8 cellular contexts compared by ENCODE assay signal in the genomic region with DNA sequence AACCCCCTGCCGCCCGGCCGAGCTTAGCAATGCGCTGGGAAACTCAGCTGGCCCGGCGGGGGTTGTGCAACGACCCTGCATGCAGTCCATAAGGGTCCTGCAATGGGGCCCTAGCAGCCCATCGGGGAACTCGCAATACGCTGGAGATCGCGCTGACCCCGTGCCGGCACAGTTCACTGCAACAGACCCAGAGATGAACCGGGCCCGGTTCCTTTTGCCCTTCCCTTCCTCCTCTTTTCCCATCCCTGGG. TPM values are rescaled to one million over a fixed set of nuclear protein-coding genes. Genes with fewer than 3 reads are reported as not detected.
DNase-seq lines count a peak whose midpoint lies in the region; ATAC-seq, FAIRE-seq and TF ChIP-seq lines count a peak whose summit lies in the region.

No MANE protein-coding gene starts in this region.

- peaks cover 47% of the 10 kb centered on the region for H3K79me2 ChIP-seq in keratinocyte (ENCODE audit: control insufficient read depth, insufficient read depth, low read length)

- ATAC-seq in GM18873 (IDR thresholded peaks at IDR 0.05; ENCODE audit: low FRiP score, unreplicated experiment) (peak; percentile 8), HG03039 (IDR thresholded peaks at IDR 0.05; ENCODE audit: unreplicated experiment) (peak; percentile 4), thoracic aorta (ENCODE audit: insufficient number of reproducible peaks, low FRiP score, low read depth) (no peak)
- ATAC-seq in activated naive CD8-positive, alpha-beta T cell treated with anti-CD3 and anti-CD28 coated beads, Interleukin-2, amount 10 ng/mL, durations not matched to agents 7 days and 5 days (ENCODE audit: low read depth) = no peak

- H3K27ac ChIP-seq in keratinocyte (ENCODE audit: control insufficient read depth, insufficient read depth, low read length) (peak overlapping the region; percentile 98), thoracic aorta (peak overlapping the region; percentile 76 to 95)

- DNase-seq in activated naive CD8-positive, alpha-beta T cell treated with anti-CD3 and anti-CD28 coated beads, Interleukin-2, amount 10 ng/mL, durations not matched to agents 7 days and 5 days = no peak
- DNase-seq in keratinocyte (ENCODE audit: low read depth, low spot score) = no peak
- no peak for DNase-seq in thoracic aorta (ENCODE audit: low spot score)
- DNase-seq in activated effector memory CD4-positive, alpha-beta T cell treated with Interleukin-2 at 50 U/mL for 16 hours = no peak
- DNase-seq in NOMO-1 (lab: John Stamatoyannopoulos, UW; ENCODE audit: unreplicated experiment in 2 of 2) = no peak
- no peak for DNase-seq in NCI-H526 treated with DMSO at 0.1 percent for 48 hours (lab: John Stamatoyannopoulos, UW)

- FAIRE-seq in keratinocyte (lab: Jason Lieb, UNC) = no peak

- dilution Hi-C loops in keratinocyte (cut with MboI; ENCODE audit: extremely low pct_ligation_motif_present, low sequenced_read_pairs) = no loop called here

- H3K4me3 ChIP-seq in keratinocyte (ENCODE audit: control insufficient read depth in 2 of 3, extremely low read depth in 1 of 3, insufficient read depth in 2 of 3, low read depth in 1 of 3, low read length in 3 of 3) (peak overlapping the region; percentile 91 to 93 (median 91)), thoracic aorta (peak overlapping the region; percentile 92)

- H3K36me3 ChIP-seq in keratinocyte (ENCODE audit: control insufficient read depth in 2 of 2, extremely low read depth in 1 of 2, insufficient read depth in 2 of 2, low read length in 2 of 2) (peaks cover 22 to 23% of the 10 kb centered on the region in 2 experiments), thoracic aorta (peaks cover 22% of the 10 kb centered on the region)

- H3K27me3 ChIP-seq in keratinocyte (ENCODE audit: control insufficient read depth, extremely low read depth, insufficient read depth, low read length) (no peaks in the 10 kb centered on the region), thoracic aorta (replicated peaks; ENCODE audit: insufficient read depth) (no peaks in the 10 kb centered on the region)

- no peaks in the 10 kb centered on the region for H3K9me3 ChIP-seq in keratinocyte (ENCODE audit: control insufficient read depth, low read depth, low read length)
- H3K9me3 ChIP-seq in thoracic aorta = no peaks in the 10 kb centered on the region

- H3K4me1 ChIP-seq in keratinocyte (ENCODE audit: control insufficient read depth, extremely low read depth, insufficient read depth, low read length) = peaks cover 28% of the 10 kb centered on the region
- peaks cover 21 to 54% of the 10 kb centered on the region in 2 donors for H3K4me1 ChIP-seq in thoracic aorta (ENCODE audit: control insufficient read depth in 1 of 2, low read depth in 2 of 2)

- H3K4me2 ChIP-seq in keratinocyte (ENCODE audit: control insufficient read depth, extremely low read depth, insufficient read depth, low read depth, low read length) = peak overlapping the region; percentile 79

- H3K36me3 Mint-ChIP-seq in activated naive CD8-positive, alpha-beta T cell treated with anti-CD3 and anti-CD28 coated beads, Interleukin-2, amount 10 ng/mL, durations not matched to agents 7 days and 5 days = peaks cover 51% of the 10 kb centered on the region

- POLR2A ChIA-PET in activated naive CD8-positive, alpha-beta T cell treated with anti-CD3 and anti-CD28 coated beads, Interleukin-2, amount 10 ng/mL, durations not matched to agents 7 days and 5 days (lab: Charles Lee) = interaction anchor here (0.7 to 17.2 kb wide), 21 partner anchors 10 to 796 kb away, joined by 3 to 441 read pairs (median 4); a partner anchor contains a TSS

- H3K4me3 Mint-ChIP-seq in activated naive CD8-positive, alpha-beta T cell treated with anti-CD3 and anti-CD28 coated beads, Interleukin-2, amount 10 ng/mL, durations not matched to agents 7 days and 5 days = peak overlapping the region; percentile 100

- no peak for TF ChIP-seq CTCF in keratinocyte (optimal IDR thresholded peaks at IDR 0.05 in 1 of 3, IDR thresholded peaks at IDR 0.05 in 1 of 3, conservative IDR thresholded peaks at IDR 0.05 in 1 of 3; ENCODE audit: extremely low read depth in 1 of 3, insufficient read depth in 2 of 3, low read length in 3 of 3)
- no peak for TF ChIP-seq CTCF in thoracic aorta (IDR thresholded peaks at IDR 0.05)

- no peaks in the 10 kb centered on the region for H3K27me3 Mint-ChIP-seq in activated naive CD8-positive, alpha-beta T cell treated with anti-CD3 and anti-CD28 coated beads, Interleukin-2, amount 10 ng/mL, durations not matched to agents 7 days and 5 days

- H3K9me3 Mint-ChIP-seq in activated naive CD8-positive, alpha-beta T cell treated with anti-CD3 and anti-CD28 coated beads, Interleukin-2, amount 10 ng/mL, durations not matched to agents 7 days and 5 days = no peaks in the 10 kb centered on the region

- peak overlapping the region; percentile 45 for H2AFZ ChIP-seq in keratinocyte (ENCODE audit: control insufficient read depth, low read length)

- H4K20me1 ChIP-seq in keratinocyte (ENCODE audit: control insufficient read depth, extremely low read depth, insufficient read depth, low read length) = peaks cover under 1% of the 10 kb centered on the region

- H3K9ac ChIP-seq in keratinocyte (ENCODE audit: control insufficient read depth, extremely low read depth, insufficient read depth, low read length) = peak overlapping the region; percentile 97

- H3K4me1 Mint-ChIP-seq in activated naive CD8-positive, alpha-beta T cell treated with anti-CD3 and anti-CD28 coated beads, Interleukin-2, amount 10 ng/mL, durations not matched to agents 7 days and 5 days = peaks cover 47% of the 10 kb centered on the region

- peak overlapping the region; percentile 88 for H3K27ac Mint-ChIP-seq in activated naive CD8-positive, alpha-beta T cell treated with anti-CD3 and anti-CD28 coated beads, Interleukin-2, amount 10 ng/mL, durations not matched to agents 7 days and 5 days

- H3K9me1 ChIP-seq in keratinocyte (ENCODE audit: control insufficient read depth, extremely low read depth, insufficient read depth, low read length) = no peaks in the 10 kb centered on the region

RNA-seq across cellular contexts. Expression of a gene that starts 0.4 kb away (rescaled TPM):
- total RNA-seq in activated naive CD8-positive, alpha-beta T cell treated with anti-CD3 and anti-CD28 coated beads, Interleukin-2, amount 10 ng/mL, durations not matched to agents 7 days and 5 days = 10 to 100 TPM; 67.6 to 78.1 TPM
- polyA plus RNA-seq in keratinocyte = 28.3 to 43.6 TPM (median 33.8 TPM) in 3 replicates
- polyA plus RNA-seq in keratinocyte (2011; ENCODE audit: low read depth) = 30.2 TPM
- 24.2 and 34.0 TPM in 2 replicates for polyA plus RNA-seq in keratinocyte (2011; cell fraction: cytosol; rRNA removed)
- 20.7 and 24.5 TPM in 2 replicates for polyA plus RNA-seq in keratinocyte (2011; cell fraction: nucleus; rRNA removed)
- polyA plus RNA-seq in keratinocyte (2012; ENCODE audit: low replicate concordance) = 26.3 and 42.6 TPM in 2 replicates
- 30.9 to 80.3 TPM (median 31.3 TPM) in 3 replicates for polyA minus RNA-seq in keratinocyte
- 34.0 TPM for polyA minus RNA-seq in keratinocyte (2011; cell fraction: cytosol; rRNA and poly(A)+ RNA removed)
- 12.2 and 12.6 TPM in 2 replicates for polyA minus RNA-seq in keratinocyte (2011; cell fraction: nucleus; rRNA and poly(A)+ RNA removed)
- total RNA-seq in thoracic aorta = 10 to 100 TPM; 27.0 to 39.7 TPM

RNA-seq across cellular contexts. Expression of a gene that starts 0.6 kb away (rescaled TPM):
- 100 to 1,000 TPM; 202 TPM for total RNA-seq in activated naive CD8-positive, alpha-beta T cell treated with anti-CD3 and anti-CD28 coated beads, Interleukin-2, amount 10 ng/mL, durations not matched to agents 7 days and 5 days
- 101 to 129 TPM (median 118 TPM) in 3 replicates for polyA plus RNA-seq in keratinocyte
- 76.5 TPM for polyA plus RNA-seq in keratinocyte (2011; ENCODE audit: low read depth)
- 180 and 200 TPM in 2 replicates for polyA plus RNA-seq in keratinocyte (2011; cell fraction: cytosol; rRNA removed)
- 197 and 208 TPM in 2 replicates for polyA plus RNA-seq in keratinocyte (2011; cell fraction: nucleus; rRNA removed)
- polyA plus RNA-seq in keratinocyte (2012; ENCODE audit: low replicate concordance) = 124 and 136 TPM in 2 replicates
- 97.9 to 161 TPM (median 108 TPM) in 3 replicates for polyA minus RNA-seq in keratinocyte
- polyA minus RNA-seq in keratinocyte (2011; cell fraction: cytosol; rRNA and poly(A)+ RNA removed) = 177 TPM
- 45.4 and 50.7 TPM in 2 replicates for polyA minus RNA-seq in keratinocyte (2011; cell fraction: nucleus; rRNA and poly(A)+ RNA removed)
- total RNA-seq in thoracic aorta = 10 to 100 TPM; 32.4 to 38.3 TPM

RNA-seq across cellular contexts. Expression of a gene that starts 7.4 kb away (rescaled TPM):
- total RNA-seq in activated naive CD8-positive, alpha-beta T cell treated with anti-CD3 and anti-CD28 coated beads, Interleukin-2, amount 10 ng/mL, durations not matched to agents 7 days and 5 days = not detected
- not detected in 3 replicates for polyA plus RNA-seq in keratinocyte
- not detected for polyA plus RNA-seq in keratinocyte (2011; ENCODE audit: low read depth)
- 0.03 TPM in 1 of 2 replicates, not detected in the other for polyA plus RNA-seq in keratinocyte (2011; cell fraction: cytosol; rRNA removed)
- not detected in 2 replicates for polyA plus RNA-seq in keratinocyte (2011; cell fraction: nucleus; rRNA removed)
- 0.74 and 1.5 TPM in 2 replicates for polyA plus RNA-seq in keratinocyte (2012; ENCODE audit: low replicate concordance)
- not detected in 3 replicates for polyA minus RNA-seq in keratinocyte
- polyA minus RNA-seq in keratinocyte (2011; cell fraction: cytosol; rRNA and poly(A)+ RNA removed) = not detected
- not detected in 2 replicates for polyA minus RNA-seq in keratinocyte (2011; cell fraction: nucleus; rRNA and poly(A)+ RNA removed)
- total RNA-seq in thoracic aorta = not detected

RNA-seq across cellular contexts. Expression of a gene that starts 8.9 kb away (rescaled TPM):
- total RNA-seq in activated naive CD8-positive, alpha-beta T cell treated with anti-CD3 and anti-CD28 coated beads, Interleukin-2, amount 10 ng/mL, durations not matched to agents 7 days and 5 days = 1,000 to 10,000 TPM; 1,712 to 1,828 TPM
- 1,029 to 1,579 TPM (median 1,435 TPM) in 3 replicates for polyA plus RNA-seq in keratinocyte
- 93.5 TPM for polyA plus RNA-seq in keratinocyte (2011; ENCODE audit: low read depth)
- 1,284 and 1,740 TPM in 2 replicates for polyA plus RNA-seq in keratinocyte (2011; cell fraction: cytosol; rRNA removed)
- polyA plus RNA-seq in keratinocyte (2011; cell fraction: nucleus; rRNA removed) = 522 and 618 TPM in 2 replicates
- polyA plus RNA-seq in keratinocyte (2012; ENCODE audit: low replicate concordance) = 752 and 2,112 TPM in 2 replicates
- 549 to 818 TPM (median 613 TPM) in 3 replicates for polyA minus RNA-seq in keratinocyte
- polyA minus RNA-seq in keratinocyte (2011; cell fraction: cytosol; rRNA and poly(A)+ RNA removed) = 3,030 TPM
- polyA minus RNA-seq in keratinocyte (2011; cell fraction: nucleus; rRNA and poly(A)+ RNA removed) = 168 and 208 TPM in 2 replicates
- total RNA-seq in thoracic aorta = 1,000 to 10,000 TPM in 1 of 2 donors, 100 to 1,000 TPM in 1; 806 to 1,230 TPM

RNA-seq across cellular contexts. Expression of a gene that starts 11.4 kb away (rescaled TPM):
- 10 to 100 TPM; 31.4 to 32.9 TPM for total RNA-seq in activated naive CD8-positive, alpha-beta T cell treated with anti-CD3 and anti-CD28 coated beads, Interleukin-2, amount 10 ng/mL, durations not matched to agents 7 days and 5 days
- polyA plus RNA-seq in keratinocyte = 1.8 to 3.1 TPM (median 2.4 TPM) in 3 replicates
- polyA plus RNA-seq in keratinocyte (2011; ENCODE audit: low read depth) = 1.5 TPM
- 0.48 and 0.64 TPM in 2 replicates for polyA plus RNA-seq in keratinocyte (2011; cell fraction: cytosol; rRNA removed)
- polyA plus RNA-seq in keratinocyte (2011; cell fraction: nucleus; rRNA removed) = 14.2 and 14.8 TPM in 2 replicates
- 2.9 and 3.3 TPM in 2 replicates for polyA plus RNA-seq in keratinocyte (2012; ENCODE audit: low replicate concordance)
- 0.20 to 1.4 TPM (median 1.1 TPM) in 3 replicates for polyA minus RNA-seq in keratinocyte
- polyA minus RNA-seq in keratinocyte (2011; cell fraction: cytosol; rRNA and poly(A)+ RNA removed) = 3.6 TPM
- 1.7 TPM in 2 replicates for polyA minus RNA-seq in keratinocyte (2011; cell fraction: nucleus; rRNA and poly(A)+ RNA removed)
- total RNA-seq in thoracic aorta = 1 to 10 TPM; 2.5 to 2.7 TPM

Comparison
In these comparisons a context has a peak if more than half of its experiments do, and no peak if none do; other contexts are left out.
1. ATAC-seq: peak in GM18873 (single experiment) and HG03039 (single experiment); none in activated naive CD8-positive, alpha-beta T cell treated with anti-CD3 and anti-CD28 coated beads, Interleukin-2, amount 10 ng/mL, durations not matched to agents 7 days and 5 days (single experiment) and thoracic aorta (single experiment).
2. RNA of a gene that starts 0.6 kb away (total RNA-seq): 202 TPM in activated naive CD8-positive, alpha-beta T cell treated with anti-CD3 and anti-CD28 coated beads, Interleukin-2, amount 10 ng/mL, durations not matched to agents 7 days and 5 days; 32.4 to 38.3 TPM in thoracic aorta; every median in the first group is over 4 times any median in the second.